Comparison of ENCODE assay signal across 8 cellular contexts in genomic region chr1:244730153-244730933, GRCh38.
A peak's percentile ranks its signal among the peaks of the same experiment; 100 is the strongest.
DNase-seq lines count a peak whose midpoint lies in the region; ATAC-seq and TF ChIP-seq lines count a peak whose summit lies in the region.

No MANE protein-coding gene starts in this region.

- DNase-seq in CD8-positive, alpha-beta memory T cell = peak in 3 of 5 donors; percentile 9 to 52 (median 17)
- DNase-seq in WTC11 (ENCODE audit: low spot score) (peak; percentile 57), endothelial cell (ENCODE audit: low spot score) (peak; percentile 47), memory B cell (ENCODE audit: low spot score in 2 of 2) (peak; percentile 21 to 48), HEK293T (ENCODE audit: extremely low spot score) (no peak)

- CTCF ChIA-PET in CD8-positive, alpha-beta memory T cell (lab: Charles Lee) = no interaction called here
- CTCF ChIA-PET in WTC11 (lab: Charles Lee) (no interaction called here), HEK293T (lab: Yijun Ruan, JAX) (no interaction called here)

- peak overlapping the region; percentile 33 for H3K4me3 ChIP-seq in CD8-positive, alpha-beta memory T cell (ENCODE audit: low read length)

- H3K27ac Mint-ChIP-seq in CD8-positive, alpha-beta memory T cell = peak overlapping the region in 6 of 8 donors; percentile 22 to 90 (median 74)
- no peak overlapping the region for H3K27ac Mint-ChIP-seq in WTC11
- H3K27ac Mint-ChIP-seq in endothelial cell (ENCODE audit: unreplicated experiment) = no peak overlapping the region
- peak overlapping the region; percentile 86 for H3K27ac Mint-ChIP-seq in memory B cell
- peak overlapping the region; percentile 32 for H3K27ac Mint-ChIP-seq in stimulated activated naive CD8-positive, alpha-beta T cell treated with anti-CD3 and anti-CD28 coated beads, Interleukin-15, Interleukin-2, amounts not matched to agents 100 ng/mL and 50 ng/mL, for 24 hours

- peaks cover 13 to 26% of the 10 kb centered on the region in 2 donors for H3K27me3 Mint-ChIP-seq in CD8-positive, alpha-beta memory T cell
- peaks cover 43% of the 10 kb centered on the region for H3K27me3 Mint-ChIP-seq in WTC11 (ENCODE audit: low read depth)
- H3K27me3 Mint-ChIP-seq in endothelial cell (ENCODE audit: unreplicated experiment) = peaks cover 8% of the 10 kb centered on the region
- no peaks in the 10 kb centered on the region for H3K27me3 Mint-ChIP-seq in memory B cell
- peaks cover 20% of the 10 kb centered on the region for H3K27me3 Mint-ChIP-seq in stimulated activated naive CD8-positive, alpha-beta T cell treated with anti-CD3 and anti-CD28 coated beads, Interleukin-15, Interleukin-2, amounts not matched to agents 100 ng/mL and 50 ng/mL, for 24 hours

- H3K9me3 Mint-ChIP-seq in CD8-positive, alpha-beta memory T cell = no peaks in the 10 kb centered on the region
- peaks cover 6% of the 10 kb centered on the region for H3K9me3 Mint-ChIP-seq in WTC11
- no peaks in the 10 kb centered on the region for H3K9me3 Mint-ChIP-seq in endothelial cell (ENCODE audit: unreplicated experiment)
- no peaks in the 10 kb centered on the region for H3K9me3 Mint-ChIP-seq in memory B cell
- no peaks in the 10 kb centered on the region for H3K9me3 Mint-ChIP-seq in stimulated activated naive CD8-positive, alpha-beta T cell treated with anti-CD3 and anti-CD28 coated beads, Interleukin-15, Interleukin-2, amounts not matched to agents 100 ng/mL and 50 ng/mL, for 24 hours

- peak overlapping the region; percentile 91 to 97 (median 92) for H3K4me3 Mint-ChIP-seq in CD8-positive, alpha-beta memory T cell
- peak overlapping the region; percentile 70 for H3K4me3 Mint-ChIP-seq in WTC11
- peak overlapping the region; percentile 87 for H3K4me3 Mint-ChIP-seq in endothelial cell (ENCODE audit: unreplicated experiment)
- H3K4me3 Mint-ChIP-seq in memory B cell = peak overlapping the region; percentile 89
- H3K4me3 Mint-ChIP-seq in stimulated activated naive CD8-positive, alpha-beta T cell treated with anti-CD3 and anti-CD28 coated beads, Interleukin-15, Interleukin-2, amounts not matched to agents 100 ng/mL and 50 ng/mL, for 24 hours = peak overlapping the region; percentile 86

- peaks cover 9 to 14% (median 11%) of the 10 kb centered on the region in 3 donors for H3K4me1 Mint-ChIP-seq in CD8-positive, alpha-beta memory T cell
- H3K4me1 Mint-ChIP-seq in WTC11 (peaks cover 49% of the 10 kb centered on the region), endothelial cell (ENCODE audit: unreplicated experiment) (peaks cover 10% of the 10 kb centered on the region), memory B cell (peaks cover 9% of the 10 kb centered on the region)
- H3K4me1 Mint-ChIP-seq in stimulated activated naive CD8-positive, alpha-beta T cell treated with anti-CD3 and anti-CD28 coated beads, Interleukin-15, Interleukin-2, amounts not matched to agents 100 ng/mL and 50 ng/mL, for 24 hours (ENCODE audit: low read depth) = peaks cover 11% of the 10 kb centered on the region

- ATAC-seq in HG02938 (IDR thresholded peaks at IDR 0.05; ENCODE audit: unreplicated experiment) (peak; percentile 39), WTC11 (peak; percentile 33), memory B cell (ENCODE audit: low read depth) (peak; percentile 58), GM21825 (IDR thresholded peaks at IDR 0.05; ENCODE audit: unreplicated experiment) (no peak)

- TF ChIP-seq CTCF in WTC11 (IDR thresholded peaks at IDR 0.05) (no peak), endothelial cell (IDR thresholded peaks at IDR 0.05; ENCODE audit: unreplicated experiment) (no peak)

- H3K27me3 ChIP-seq in CD8-positive, alpha-beta memory T cell (ENCODE audit: insufficient read depth, low read length, poor library complexity, severe bottlenecking) = no peaks in the 10 kb centered on the region

- H3K36me3 ChIP-seq in CD8-positive, alpha-beta memory T cell (ENCODE audit: insufficient read depth, low read length) = no peaks in the 10 kb centered on the region

- no peaks in the 10 kb centered on the region for H3K4me1 ChIP-seq in CD8-positive, alpha-beta memory T cell (ENCODE audit: insufficient read depth, low read length)

- no peaks in the 10 kb centered on the region for H3K9me3 ChIP-seq in CD8-positive, alpha-beta memory T cell (ENCODE audit: low read length)

- H3K36me3 Mint-ChIP-seq in CD8-positive, alpha-beta memory T cell = peaks cover 0 to 1% (median 0%) of the 10 kb centered on the region in 3 donors
- H3K36me3 Mint-ChIP-seq in WTC11 = peaks cover 4% of the 10 kb centered on the region
- no peaks in the 10 kb centered on the region for H3K36me3 Mint-ChIP-seq in endothelial cell (ENCODE audit: low read depth, unreplicated experiment)
- H3K36me3 Mint-ChIP-seq in memory B cell = no peaks in the 10 kb centered on the region
- no peaks in the 10 kb centered on the region for H3K36me3 Mint-ChIP-seq in stimulated activated naive CD8-positive, alpha-beta T cell treated with anti-CD3 and anti-CD28 coated beads, Interleukin-15, Interleukin-2, amounts not matched to agents 100 ng/mL and 50 ng/mL, for 24 hours (ENCODE audit: low read depth)

- POLR2A ChIA-PET in CD8-positive, alpha-beta memory T cell (lab: Charles Lee) = interaction anchor here (0.8 kb wide), 1 partner anchor 239 kb away, joined by 3 read pairs; a partner anchor contains a TSS
- POLR2A ChIA-PET in WTC11 (lab: Charles Lee) = interaction anchor here (1.3 kb wide), 1 partner anchor 105 kb away, joined by 3 read pairs; the partner anchor contains the start of gene COX20
- POLR2A ChIA-PET in HEK293T (lab: Yijun Ruan, JAX) = no interaction called here

- no peak overlapping the region for H3K27ac ChIP-seq in CD8-positive, alpha-beta memory T cell (ENCODE audit: low read depth, low read length)

TF ChIP-seq in WTC11, 78 proteins besides CTCF, POLR2A, EP300 and RAD21 (continues in another document):
- TF ChIP-seq ZBTB43 (CRISPR knock-in tag; IDR thresholded peaks at IDR 0.05) = no peak
- no peak for TF ChIP-seq GABPB1 (CRISPR knock-in tag; IDR thresholded peaks at IDR 0.05)
- TF ChIP-seq FOXP4 (CRISPR knock-in tag; IDR thresholded peaks at IDR 0.05) = no peak

TF ChIP-seq in HEK293T, 16 proteins besides CTCF, POLR2A, EP300 and RAD21:
- TF ChIP-seq BHLHE40 (IDR thresholded peaks at IDR 0.05; ENCODE audit: borderline replicate concordance) (no peak), SUZ12 (IDR thresholded peaks at IDR 0.05) (no peak), FOXM1 (IDR thresholded peaks at IDR 0.05; ENCODE audit: borderline replicate concordance) (no peak), TARDBP (IDR thresholded peaks at IDR 0.05) (no peak), ARNT (IDR thresholded peaks at IDR 0.05) (no peak), CTBP1 (IDR thresholded peaks at IDR 0.05; ENCODE audit: borderline replicate concordance) (no peak), FOXA1 (IDR thresholded peaks at IDR 0.05) (no peak), ELF4 (IDR thresholded peaks at IDR 0.05) (no peak), HDGF (IDR thresholded peaks at IDR 0.05; ENCODE audit: borderline replicate concordance) (no peak), LEF1 (IDR thresholded peaks at IDR 0.05; ENCODE audit: borderline replicate concordance) (no peak), SP1 (IDR thresholded peaks at IDR 0.05) (no peak), NFRKB (IDR thresholded peaks at IDR 0.05) (no peak), FOXK2 (IDR thresholded peaks at IDR 0.05) (no peak), ZNF384 (IDR thresholded peaks at IDR 0.05) (no peak), PKNOX1 (IDR thresholded peaks at IDR 0.05) (no peak), L3MBTL2 (conservative IDR thresholded peaks at IDR 0.05) (no peak)

Comparison
In these comparisons a context has a peak if more than half of its experiments do, and no peak if none do; other contexts are left out.
1. H3K27ac Mint-ChIP-seq: peak in CD8-positive, alpha-beta memory T cell (6 of 8), memory B cell (single experiment) and stimulated activated naive CD8-positive, alpha-beta T cell treated with anti-CD3 and anti-CD28 coated beads, Interleukin-15, Interleukin-2, amounts not matched to agents 100 ng/mL and 50 ng/mL, for 24 hours (single experiment); none in WTC11 (single experiment) and endothelial cell (single experiment).
2. Peak in every context shown above with its lines, with median percentiles within 50 percentile points of each other: H3K4me3 Mint-ChIP-seq.